In the genomic region with DNA sequence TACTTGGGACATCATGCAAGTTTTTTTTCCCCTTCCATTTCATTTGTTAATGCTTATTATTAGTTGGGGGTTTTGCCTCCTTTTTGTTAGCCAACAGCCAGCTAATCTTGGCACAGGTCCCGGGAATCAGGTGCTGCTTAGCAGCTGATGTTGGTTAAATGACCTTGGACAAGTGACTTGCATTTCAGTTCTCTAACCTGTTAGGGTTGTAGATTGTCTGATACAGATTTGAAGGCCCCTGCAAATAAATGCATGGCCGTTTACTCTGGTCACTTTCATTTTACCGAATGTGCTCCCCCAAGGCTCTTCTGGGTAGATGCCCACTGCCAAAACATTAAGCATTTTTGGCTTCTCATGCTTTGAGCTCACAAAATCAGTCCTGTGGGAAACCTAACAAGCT, we compare ENCODE assay signal across 1 cellular context.
TF ChIP-seq lines count a peak whose summit lies in the region.

No MANE protein-coding gene starts in this region.

TF ChIP-seq in GM23338, 12 proteins besides CTCF, POLR2A, EP300 and RAD21 (continued from another document):
- TF ChIP-seq, protein P1, sequence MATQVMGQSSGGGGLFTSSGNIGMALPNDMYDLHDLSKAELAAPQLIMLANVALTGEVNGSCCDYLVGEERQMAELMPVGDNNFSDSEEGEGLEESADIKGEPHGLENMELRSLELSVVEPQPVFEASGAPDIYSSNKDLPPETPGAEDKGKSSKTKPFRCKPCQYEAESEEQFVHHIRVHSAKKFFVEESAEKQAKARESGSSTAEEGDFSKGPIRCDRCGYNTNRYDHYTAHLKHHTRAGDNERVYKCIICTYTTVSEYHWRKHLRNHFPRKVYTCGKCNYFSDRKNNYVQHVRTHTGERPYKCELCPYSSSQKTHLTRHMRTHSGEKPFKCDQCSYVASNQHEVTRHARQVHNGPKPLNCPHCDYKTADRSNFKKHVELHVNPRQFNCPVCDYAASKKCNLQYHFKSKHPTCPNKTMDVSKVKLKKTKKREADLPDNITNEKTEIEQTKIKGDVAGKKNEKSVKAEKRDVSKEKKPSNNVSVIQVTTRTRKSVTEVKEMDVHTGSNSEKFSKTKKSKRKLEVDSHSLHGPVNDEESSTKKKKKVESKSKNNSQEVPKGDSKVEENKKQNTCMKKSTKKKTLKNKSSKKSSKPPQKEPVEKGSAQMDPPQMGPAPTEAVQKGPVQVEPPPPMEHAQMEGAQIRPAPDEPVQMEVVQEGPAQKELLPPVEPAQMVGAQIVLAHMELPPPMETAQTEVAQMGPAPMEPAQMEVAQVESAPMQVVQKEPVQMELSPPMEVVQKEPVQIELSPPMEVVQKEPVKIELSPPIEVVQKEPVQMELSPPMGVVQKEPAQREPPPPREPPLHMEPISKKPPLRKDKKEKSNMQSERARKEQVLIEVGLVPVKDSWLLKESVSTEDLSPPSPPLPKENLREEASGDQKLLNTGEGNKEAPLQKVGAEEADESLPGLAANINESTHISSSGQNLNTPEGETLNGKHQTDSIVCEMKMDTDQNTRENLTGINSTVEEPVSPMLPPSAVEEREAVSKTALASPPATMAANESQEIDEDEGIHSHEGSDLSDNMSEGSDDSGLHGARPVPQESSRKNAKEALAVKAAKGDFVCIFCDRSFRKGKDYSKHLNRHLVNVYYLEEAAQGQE (IDR thresholded peaks at IDR 0.05; ENCODE audit: unreplicated experiment), result no peak
- TF ChIP-seq ZNF114 (CRISPR knock-in tag; IDR thresholded peaks at IDR 0.05) (no peak), EZH2 (IDR thresholded peaks at IDR 0.05; ENCODE audit: low read depth, unreplicated experiment) (no peak), EZH2phosphoT487 (IDR thresholded peaks at IDR 0.05; ENCODE audit: unreplicated experiment) (no peak), CREB1 (CRISPR knock-in tag; IDR thresholded peaks at IDR 0.05; ENCODE audit: low read depth) (no peak), STAT1 (IDR thresholded peaks at IDR 0.05; ENCODE audit: unreplicated experiment) (no peak)
